ENCODE assay signal across 17 cellular contexts in the genomic region with DNA sequence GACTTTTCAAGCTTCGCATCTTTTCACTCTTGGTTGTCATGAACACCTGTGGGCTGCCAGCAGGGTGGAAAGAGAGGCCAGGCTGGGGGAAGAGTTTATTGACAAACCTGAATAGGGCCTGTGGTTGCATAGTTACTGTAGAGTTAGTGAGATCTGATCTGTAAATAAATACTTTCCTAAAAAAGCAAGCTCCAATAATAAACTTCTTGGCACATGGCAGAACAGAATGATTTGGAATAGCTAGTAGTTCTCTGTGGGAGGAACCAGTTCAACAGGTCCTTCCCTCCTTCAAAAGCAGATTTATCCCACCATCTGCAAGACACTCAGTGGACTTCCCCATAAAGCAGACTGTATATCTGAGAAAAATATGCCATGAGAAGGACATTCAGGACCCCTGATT.
DNase-seq lines count a peak whose midpoint lies in the region; TF ChIP-seq lines count a peak whose summit lies in the region.
"Had no signal": no experiment of that assay in that cellular context is flagged by ENCODE, and none has a peak within 500 bp of the region (broad histone marks: within the 10 kb centered on the region; RNA-seq: fewer than 3 reads in every experiment).

No MANE protein-coding gene starts in this region.

- no peak overlapping the region for H3K27ac Mint-ChIP-seq in mesothelial cell of epicardium
- H3K27ac Mint-ChIP-seq: CD4-positive, CD25-positive, alpha-beta regulatory T cell had no signal

- intact Hi-C loops in adrenal gland (cut with DNase I), result no loop called here

- no peaks in the 10 kb centered on the region for H3K27me3 ChIP-seq in adrenal gland

- no peaks in the 10 kb centered on the region for H3K36me3 ChIP-seq in adrenal gland (replicated peaks in 1 of 2)

- TF ChIP-seq CTCF in LNCaP clone FGC (IDR thresholded peaks at IDR 0.05; ENCODE audit: control insufficient read depth, extremely low read depth, insufficient read depth) (no peak), adrenal gland (IDR thresholded peaks at IDR 0.05) (no peak), mesothelial cell of epicardium (IDR thresholded peaks at IDR 0.05; ENCODE audit: unreplicated experiment) (no peak)

- no peaks in the 10 kb centered on the region for H3K4me1 Mint-ChIP-seq in mesothelial cell of epicardium
- H3K4me1 Mint-ChIP-seq: CD4-positive, CD25-positive, alpha-beta regulatory T cell had no signal

- H3K9me3 ChIP-seq in adrenal gland (replicated peaks in 1 of 3), result no peaks in the 10 kb centered on the region

- H3K36me3 Mint-ChIP-seq in mesothelial cell of epicardium, result no peaks in the 10 kb centered on the region
- H3K36me3 Mint-ChIP-seq: CD4-positive, CD25-positive, alpha-beta regulatory T cell had no signal

- H3K4me3 Mint-ChIP-seq in mesothelial cell of epicardium, result no peak overlapping the region
- H3K4me3 Mint-ChIP-seq: CD4-positive, CD25-positive, alpha-beta regulatory T cell had no signal

- H3K9me3 Mint-ChIP-seq in mesothelial cell of epicardium, result no peaks in the 10 kb centered on the region

- DNase-seq in SIG-M5 treated with dmso at 0.1 percent for 504 hours (lab: John Stamatoyannopoulos, UW; ENCODE audit: unreplicated experiment) (peak; percentile 27), SIG-M5 (lab: John Stamatoyannopoulos, UW) (no peak), LNCaP clone FGC (ENCODE audit: low read depth) (peak; percentile 52), NCI-H748 (lab: John Stamatoyannopoulos, UW; ENCODE audit: unreplicated experiment) (peak; percentile 80), ureter (ENCODE audit: low spot score) (no peak), adrenal gland (no peak), mesothelial cell of epicardium (ENCODE audit: low spot score in 2 of 2, unreplicated experiment in 2 of 2) (no peak)
- DNase-seq: CD4-positive, CD25-positive, alpha-beta regulatory T cell; DMS79; KG1; NCI-H1105; NCI-H1930; NCI-H2171 treated with DMSO at 0.1 percent for 48 hours; NCI-H446 treated with DMSO at 0.1 percent for 48 hours; PC-9; RPMI8226; SHP77 had no signal

- no peak for TF ChIP-seq POLR2A in adrenal gland (IDR thresholded peaks at IDR 0.05)

- H3K4me1 ChIP-seq in adrenal gland (replicated peaks in 1 of 2), result no peaks in the 10 kb centered on the region

- 78 to 97% (median 93%) methylated on average over 1 of the region's 1 CpG for WGBS in adrenal gland, 4 donors

- no peaks in the 10 kb centered on the region for H3K27me3 Mint-ChIP-seq in mesothelial cell of epicardium (ENCODE audit: low read depth)
- H3K27me3 Mint-ChIP-seq: CD4-positive, CD25-positive, alpha-beta regulatory T cell had no signal

- H3K4me3 ChIP-seq in LNCaP clone FGC (ENCODE audit: low read depth, low read length), result no peak overlapping the region
- H3K4me3 ChIP-seq in adrenal gland, result no peak overlapping the region
- H3K4me3 ChIP-seq: PC-9 had no signal

- no peak overlapping the region for H3K27ac ChIP-seq in adrenal gland
- H3K27ac ChIP-seq: PC-9 had no signal

Comparison
In these comparisons a context has a peak if more than half of its experiments do, and no peak if none do; other contexts are left out.
1. DNase-seq: peak in SIG-M5 treated with dmso at 0.1 percent for 504 hours (single experiment), LNCaP clone FGC (single experiment) and NCI-H748 (single experiment); none in SIG-M5 (single experiment), ureter (single experiment), adrenal gland (0 of 7) and mesothelial cell of epicardium (0 of 2).